ENCODE assay signal across 8 cellular contexts in genomic region chr14:105995011-105995710, GRCh38.
A peak's percentile ranks its signal among the peaks of the same experiment; 100 is the strongest.
DNase-seq lines count a peak whose midpoint lies in the region; ATAC-seq, FAIRE-seq and TF ChIP-seq lines count a peak whose summit lies in the region.
"Not testable (repeated sequence)": the region's sequence is repeated elsewhere in the genome, so short reads cannot be mapped to it uniquely, and the experiment has no call there.

No MANE protein-coding gene starts in this region.

- not testable (repeated sequence) for H4K8ac ChIP-seq in H1 (ENCODE audit: extremely low read depth, insufficient read depth, low read length)

- CTCF ChIA-PET in A549 (lab: Yijun Ruan, JAX): not testable (repeated sequence)
- CTCF ChIA-PET in H1 (lab: Charles Lee; ENCODE audit: partially characterized antibody): interaction anchor here (1.2 kb wide), 1 partner anchor 601 kb away, joined by 3 read pairs; no protein-coding TSS in a partner anchor

- not testable (repeated sequence) for H3K27ac ChIP-seq in A549; H1 (ENCODE audit: low read depth, low read length); parathyroid adenoma

- not testable (repeated sequence) for H3K36me3 ChIP-seq in H1 (ENCODE audit: control insufficient read depth in 2 of 4, insufficient read depth in 4 of 4, low read length in 3 of 4); parathyroid adenoma (ENCODE audit: control insufficient read depth, insufficient read depth, low read length)

- not testable (repeated sequence) for H3K14ac ChIP-seq in H1 (ENCODE audit: insufficient read length)

- not testable (repeated sequence) for H3K4me3 Mint-ChIP-seq in activated CD4-positive, alpha-beta T cell treated with anti-CD3 and anti-CD28 coated beads, Interleukin-2, amount 10 ng/mL, durations not matched to agents 24 days and 14 days

- not testable (repeated sequence) for H3K4me1 ChIP-seq in A549; H1 (replicated peaks in 1 of 4; ENCODE audit: control insufficient read depth in 3 of 4, insufficient read depth in 4 of 4, low read length in 3 of 4); parathyroid adenoma

- not testable (repeated sequence) for H3K4me3 ChIP-seq in A549; H1 (ENCODE audit: extremely low read depth in 1 of 4, insufficient read depth in 2 of 4, low read depth in 3 of 4, low read length in 4 of 4); parathyroid adenoma (ENCODE audit: low read depth, low read length)

- H3K9me3 ChIP-seq in A549; parathyroid adenoma (ENCODE audit: control insufficient read depth, low read length): not testable (repeated sequence)
- peaks cover 22 to 54% of the 10 kb centered on the region in 2 experiments for H3K9me3 ChIP-seq in H1 (ENCODE audit: insufficient read depth in 2 of 2, low read depth in 1 of 2, low read length in 1 of 2)

- not testable (repeated sequence) for H2BK5ac ChIP-seq in H1 (ENCODE audit: low read depth, low read length)

- not testable (repeated sequence) for H2AFZ ChIP-seq in H1 (ENCODE audit: low read length)
- peak overlapping the region; percentile 24 for H2AFZ ChIP-seq in parathyroid adenoma

- H3K9me3 Mint-ChIP-seq in activated CD4-positive, alpha-beta T cell treated with anti-CD3 and anti-CD28 coated beads, Interleukin-2, amount 10 ng/mL, durations not matched to agents 24 days and 14 days: not testable (repeated sequence)

- peak overlapping the region; percentile 53 for H3K27ac Mint-ChIP-seq in activated CD4-positive, alpha-beta T cell treated with anti-CD3 and anti-CD28 coated beads, Interleukin-2, amount 10 ng/mL, durations not matched to agents 24 days and 14 days

- TF ChIP-seq POLR2A in A549 (IDR thresholded peaks at IDR 0.05; ENCODE audit: low read length); GM12891 (IDR thresholded peaks at IDR 0.05; ENCODE audit: low read depth, low read length); H1 (IDR thresholded peaks at IDR 0.05; ENCODE audit: control extremely low read depth in 1 of 2, low read depth in 2 of 2, low read length in 2 of 2): not testable (repeated sequence)

- intact Hi-C loops in activated CD4-positive, alpha-beta T cell treated with anti-CD3 and anti-CD28 coated beads, Interleukin-2, amount 10 ng/mL, durations not matched to agents 24 days and 14 days (cut with micrococcal nuclease): loop anchor here (5.0 kb wide), 1 partner anchor 318 kb away; no protein-coding TSS in a partner anchor

- H3K27me3 Mint-ChIP-seq in activated CD4-positive, alpha-beta T cell treated with anti-CD3 and anti-CD28 coated beads, Interleukin-2, amount 10 ng/mL, durations not matched to agents 24 days and 14 days: not testable (repeated sequence)

- TF ChIP-seq EP300 in A549 (IDR thresholded peaks at IDR 0.05); H1 (IDR thresholded peaks at IDR 0.05; ENCODE audit: borderline replicate concordance in 1 of 2, low read depth in 2 of 2, low read length in 2 of 2): not testable (repeated sequence)

- H3K18ac ChIP-seq in H1 (ENCODE audit: extremely low read depth, low read length): not testable (repeated sequence)

- DNase-seq in A549 (ENCODE audit: low read depth in 1 of 2, low spot score in 1 of 2); GM12891 (ENCODE audit: insufficient read length, low spot score); H1 (ENCODE audit: low read depth in 1 of 2, low spot score in 2 of 2): not testable (repeated sequence)
- DNase-seq in M059J (ENCODE audit: low read depth): peak; percentile 69
- DNase-seq in NCI-H1417 (lab: John Stamatoyannopoulos, UW): peak in 2 of 3 experiments; percentile 23 to 58
- DNase-seq in RPMI7951 (ENCODE audit: low read depth): peak; percentile 67
- DNase-seq in activated CD4-positive, alpha-beta T cell treated with anti-CD3 and anti-CD28 coated beads, Interleukin-2, amount 10 ng/mL, durations not matched to agents 24 days and 14 days: peak; percentile 55

- H3K4ac ChIP-seq in H1 (replicated peaks; ENCODE audit: insufficient read length, low read depth, low read length): not testable (repeated sequence)

- not testable (repeated sequence) for H3K36me3 Mint-ChIP-seq in activated CD4-positive, alpha-beta T cell treated with anti-CD3 and anti-CD28 coated beads, Interleukin-2, amount 10 ng/mL, durations not matched to agents 24 days and 14 days (ENCODE audit: low read depth)

- not testable (repeated sequence) for H3K79me2 ChIP-seq in H1 (ENCODE audit: control insufficient read depth in 1 of 2, insufficient read depth in 2 of 2, low read length in 2 of 2); parathyroid adenoma

- not testable (repeated sequence) for H2BK20ac ChIP-seq in H1 (ENCODE audit: low read length)

- H3K23ac ChIP-seq in H1 (ENCODE audit: insufficient read length): not testable (repeated sequence)

- H3K27me3 ChIP-seq in H1 (replicated peaks in 1 of 4; ENCODE audit: control insufficient read depth in 3 of 4, extremely low read depth in 1 of 4, insufficient read depth in 3 of 4, low read length in 3 of 4); parathyroid adenoma (ENCODE audit: control insufficient read depth, insufficient read depth, low read length): not testable (repeated sequence)

- H4K5ac ChIP-seq in H1 (ENCODE audit: insufficient read length, low read depth, low read length): not testable (repeated sequence)

- H2BK120ac ChIP-seq in H1 (replicated peaks; ENCODE audit: low read depth, low read length): not testable (repeated sequence)

- FAIRE-seq in A549 (lab: Jason Lieb, UNC) (peak; percentile 99), GM12891 (lab: Jason Lieb, UNC) (peak; percentile 89), H1 (lab: Jason Lieb, UNC) (peak; percentile 7)

- H2BK15ac ChIP-seq in H1 (ENCODE audit: low read length): not testable (repeated sequence)

- H3K79me1 ChIP-seq in H1 (ENCODE audit: low read depth, low read length): not testable (repeated sequence)

- not testable (repeated sequence) for TF ChIP-seq CTCF in A549 (IDR thresholded peaks at IDR 0.05); H1 (IDR thresholded peaks at IDR 0.05; ENCODE audit: control extremely low read depth in 1 of 3, insufficient read depth in 1 of 3, low read depth in 1 of 3, low read length in 3 of 3); parathyroid adenoma (IDR thresholded peaks at IDR 0.05)

- POLR2A ChIA-PET in A549 (lab: Yijun Ruan, JAX); H1 (lab: Charles Lee; ENCODE audit: partially characterized antibody): not testable (repeated sequence)

- H3K4me2 ChIP-seq in A549; H1 (ENCODE audit: insufficient read depth in 1 of 2, low read depth in 2 of 2, low read length in 2 of 2); parathyroid adenoma (ENCODE audit: low read length): not testable (repeated sequence)

- H3K23me2 ChIP-seq in H1 (ENCODE audit: low read depth, low read length): not testable (repeated sequence)

- H2AK5ac ChIP-seq in H1 (ENCODE audit: low read depth, low read length): not testable (repeated sequence)

- H3K56ac ChIP-seq in H1 (replicated peaks; ENCODE audit: insufficient read length, low read depth, low read length): not testable (repeated sequence)

- H4K20me1 ChIP-seq in H1 (replicated peaks in 1 of 2; ENCODE audit: control insufficient read depth in 1 of 2, insufficient read depth in 2 of 2, low read length in 2 of 2): not testable (repeated sequence)

- H3K9ac ChIP-seq in H1 (replicated peaks in 1 of 4; ENCODE audit: extremely low read depth in 1 of 4, low read depth in 3 of 4, low read length in 3 of 4); parathyroid adenoma: not testable (repeated sequence)

- not testable (repeated sequence) for H4K91ac ChIP-seq in H1 (replicated peaks; ENCODE audit: insufficient read length, low read length)

- H3K4me1 Mint-ChIP-seq in activated CD4-positive, alpha-beta T cell treated with anti-CD3 and anti-CD28 coated beads, Interleukin-2, amount 10 ng/mL, durations not matched to agents 24 days and 14 days: peaks cover 39% of the 10 kb centered on the region

- not testable (repeated sequence) for H2BK12ac ChIP-seq in H1 (ENCODE audit: low read depth, low read length)

- WGBS in A549 (ENCODE audit: missing lambda C conversion rate): 8% methylated on average over 4 of the region's 4 CpGs
- 65% methylated on average over 4 of the region's 4 CpGs; no CpG with 5 or more reads in 1 of the 2 experiments for WGBS in H1 (ENCODE audit: extremely low coverage in 1 of 2, insufficient coverage in 1 of 2, insufficient read length in 1 of 2, insufficient replicate concordance in 2 of 2, low coverage in 1 of 2, low lambda C conversion rate in 2 of 2, missing lambda C conversion rate in 1 of 2), 2 experiments

- TF ChIP-seq RAD21 in A549 (conservative IDR thresholded peaks at IDR 0.05 in 1 of 2, IDR thresholded peaks at IDR 0.05 in 1 of 2); H1 (IDR thresholded peaks at IDR 0.05 in 1 of 2, conservative IDR thresholded peaks at IDR 0.05 in 1 of 2; ENCODE audit: low read depth in 2 of 2, low read length in 2 of 2): not testable (repeated sequence)

- ATAC-seq in A549: not testable (repeated sequence)
